1 cellular context compared by ENCODE assay signal in the genomic region with DNA sequence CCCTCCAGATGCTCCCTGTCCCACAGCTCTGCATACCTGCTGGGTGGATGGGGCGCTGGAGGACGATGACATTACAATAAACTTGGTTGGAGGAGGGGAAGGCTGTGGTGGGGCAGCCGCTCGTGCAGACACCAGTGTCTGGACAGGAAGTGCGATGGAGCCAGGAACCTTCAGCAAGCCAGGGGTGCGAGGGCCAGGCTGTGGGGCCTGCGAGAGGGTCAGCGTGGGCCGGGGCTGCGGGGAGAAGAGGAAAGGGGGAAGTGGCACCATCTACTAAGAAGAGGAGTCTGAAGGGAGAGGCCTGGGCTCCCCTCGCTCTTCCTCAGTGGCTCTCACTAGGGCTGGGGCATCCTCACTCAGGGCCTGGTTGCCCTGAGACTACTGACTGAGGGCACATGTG.
TF ChIP-seq lines count a peak whose summit lies in the region.

No MANE protein-coding gene starts in this region.

TF ChIP-seq in HEK293, 187 proteins besides CTCF, POLR2A, EP300 and RAD21 (continued from another document):
- TF ChIP-seq, protein P1, sequence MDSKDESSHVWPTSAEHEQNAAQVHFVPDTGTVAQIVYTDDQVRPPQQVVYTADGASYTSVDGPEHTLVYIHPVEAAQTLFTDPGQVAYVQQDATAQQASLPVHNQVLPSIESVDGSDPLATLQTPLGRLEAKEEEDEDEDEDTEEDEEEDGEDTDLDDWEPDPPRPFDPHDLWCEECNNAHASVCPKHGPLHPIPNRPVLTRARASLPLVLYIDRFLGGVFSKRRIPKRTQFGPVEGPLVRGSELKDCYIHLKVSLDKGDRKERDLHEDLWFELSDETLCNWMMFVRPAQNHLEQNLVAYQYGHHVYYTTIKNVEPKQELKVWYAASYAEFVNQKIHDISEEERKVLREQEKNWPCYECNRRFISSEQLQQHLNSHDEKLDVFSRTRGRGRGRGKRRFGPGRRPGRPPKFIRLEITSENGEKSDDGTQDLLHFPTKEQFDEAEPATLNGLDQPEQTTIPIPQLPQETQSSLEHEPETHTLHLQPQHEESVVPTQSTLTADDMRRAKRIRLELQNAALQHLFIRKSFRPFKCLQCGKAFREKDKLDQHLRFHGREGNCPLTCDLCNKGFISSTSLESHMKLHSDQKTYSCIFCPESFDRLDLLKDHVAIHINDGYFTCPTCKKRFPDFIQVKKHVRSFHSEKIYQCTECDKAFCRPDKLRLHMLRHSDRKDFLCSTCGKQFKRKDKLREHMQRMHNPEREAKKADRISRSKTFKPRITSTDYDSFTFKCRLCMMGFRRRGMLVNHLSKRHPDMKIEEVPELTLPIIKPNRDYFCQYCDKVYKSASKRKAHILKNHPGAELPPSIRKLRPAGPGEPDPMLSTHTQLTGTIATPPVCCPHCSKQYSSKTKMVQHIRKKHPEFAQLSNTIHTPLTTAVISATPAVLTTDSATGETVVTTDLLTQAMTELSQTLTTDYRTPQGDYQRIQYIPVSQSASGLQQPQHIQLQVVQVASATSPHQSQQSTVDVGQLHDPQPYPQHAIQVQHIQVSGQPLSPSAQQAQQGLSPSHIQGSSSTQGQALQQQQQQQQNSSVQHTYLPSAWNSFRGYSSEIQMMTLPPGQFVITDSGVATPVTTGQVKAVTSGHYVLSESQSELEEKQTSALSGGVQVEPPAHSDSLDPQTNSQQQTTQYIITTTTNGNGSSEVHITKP (tag by site-specific recombination; IDR thresholded peaks at IDR 0.05) = 0 out of 2 replicates have a peak, but pooled peaks have one; percentile 16
- TF ChIP-seq ZNF701 (tag by site-specific recombination; IDR thresholded peaks at IDR 0.05) (no peak), ZNF707 (tag by site-specific recombination; IDR thresholded peaks at IDR 0.05) (no peak), ZNF2 (tag by site-specific recombination; IDR thresholded peaks at IDR 0.05) (no peak)
